Comparison of ENCODE assay signal across 20 cellular contexts in the genomic region with DNA sequence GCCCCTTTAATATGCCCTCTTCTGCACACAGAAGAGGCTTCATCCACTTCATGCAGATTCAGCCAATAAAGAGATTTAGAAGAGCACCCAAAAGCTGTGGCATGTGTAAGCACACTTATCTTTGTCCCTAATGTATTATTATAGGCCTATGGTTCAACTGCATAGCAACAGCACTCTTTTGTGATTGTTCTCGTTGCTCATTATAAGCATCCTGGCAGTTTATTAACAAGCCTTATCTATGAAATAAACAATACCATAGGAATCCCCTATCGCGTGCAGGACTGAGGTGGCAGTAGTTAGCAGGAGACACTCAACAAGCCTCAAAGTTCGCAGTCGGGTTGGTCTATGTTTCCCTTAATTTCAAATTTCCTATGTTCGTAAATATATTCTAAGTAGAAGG.
DNase-seq lines count a peak whose midpoint lies in the region; TF ChIP-seq lines count a peak whose summit lies in the region.
"Had no signal": no experiment of that assay in that cellular context is flagged by ENCODE, and none has a peak within 500 bp of the region (broad histone marks: within the 10 kb centered on the region; RNA-seq: fewer than 3 reads in every experiment).

No MANE protein-coding gene starts in this region.

- peak overlapping the region; percentile 29 for H3K27ac Mint-ChIP-seq in HFFc6
- H3K27ac Mint-ChIP-seq: activated CD4-positive, alpha-beta memory T cell treated with anti-CD3 and anti-CD28 coated beads, Interleukin-2, amount 10 ng/mL, durations not matched to agents 7 days and 5 days; stimulated activated memory B cell treated with anti-CD40 and anti-IgM and Interleukin-4, amounts not matched to agents 10 μg/mL and 1 μg/mL and 100 μg/mL, for 72 hours had no signal

- TF ChIP-seq CTCF in HFFc6 (IDR thresholded peaks at IDR 0.05) (no peak), brain microvascular endothelial cell (IDR thresholded peaks at IDR 0.05; ENCODE audit: low read depth, low read length, missing control alignments) (no peak)

- no CpG with 5 or more reads among the region's 6 CpGs for WGBS in mesendoderm (ENCODE audit: extremely low coverage, insufficient coverage, low lambda C conversion rate)

- H3K27ac ChIP-seq in mesendoderm (ENCODE audit: low read depth, low read length): no peak overlapping the region
- H3K27ac ChIP-seq in brain microvascular endothelial cell: no peak overlapping the region
- H3K27ac ChIP-seq: adrenal gland, breast epithelium, thoracic aorta had no signal

- H3K4me2 ChIP-seq in mesendoderm (ENCODE audit: low read length): no peak overlapping the region
- H3K4me2 ChIP-seq: smooth muscle cell had no signal

- H3K79me2 ChIP-seq in mesendoderm (ENCODE audit: control insufficient read depth, insufficient read depth, low read length): peaks cover 26% of the 10 kb centered on the region

- peak overlapping the region; percentile 5 for H3K18ac ChIP-seq in mesendoderm (ENCODE audit: low read length)

- H3K36me3 ChIP-seq in mesendoderm (ENCODE audit: control insufficient read depth, insufficient read depth, low read length) (no peaks in the 10 kb centered on the region), brain microvascular endothelial cell (replicated peaks) (no peaks in the 10 kb centered on the region)
- H3K36me3 ChIP-seq: adrenal gland, breast epithelium, MG63, thoracic aorta had no signal

- in situ Hi-C loops in brain microvascular endothelial cell (cut with HindIII; ENCODE audit: low pct_ligation_motif_present, low sequenced_read_pairs): no loop called here

- H2BK15ac ChIP-seq in mesendoderm (replicated peaks; ENCODE audit: low read depth): no peak overlapping the region

- H3K4me3 ChIP-seq in mesendoderm (ENCODE audit: low read length) (no peak overlapping the region), brain microvascular endothelial cell (ENCODE audit: low read depth, low read length) (no peak overlapping the region)
- H3K4me3 ChIP-seq: adrenal gland, breast epithelium, MG63, smooth muscle cell, thoracic aorta had no signal

- no peak overlapping the region for H3K4me3 Mint-ChIP-seq in HFFc6
- H3K4me3 Mint-ChIP-seq: activated CD4-positive, alpha-beta memory T cell treated with anti-CD3 and anti-CD28 coated beads, Interleukin-2, amount 10 ng/mL, durations not matched to agents 7 days and 5 days; stimulated activated memory B cell treated with anti-CD40 and anti-IgM and Interleukin-4, amounts not matched to agents 10 μg/mL and 1 μg/mL and 100 μg/mL, for 72 hours had no signal

- no peak overlapping the region for H2AK5ac ChIP-seq in mesendoderm (ENCODE audit: low read length)

- no peaks in the 10 kb centered on the region for H3K9me3 Mint-ChIP-seq in HFFc6
- H3K9me3 Mint-ChIP-seq: activated CD4-positive, alpha-beta memory T cell treated with anti-CD3 and anti-CD28 coated beads, Interleukin-2, amount 10 ng/mL, durations not matched to agents 7 days and 5 days; stimulated activated memory B cell treated with anti-CD40 and anti-IgM and Interleukin-4, amounts not matched to agents 10 μg/mL and 1 μg/mL and 100 μg/mL, for 72 hours had no signal

- no peak overlapping the region for H4K5ac ChIP-seq in mesendoderm (ENCODE audit: low read length)

- peak; percentile 42 for DNase-seq in DMS153 treated with DMSO at 0.1 percent for 48 hours (lab: John Stamatoyannopoulos, UW; ENCODE audit: unreplicated experiment)
- no peak for DNase-seq in HFFc6
- DNase-seq in NCI-H82 (lab: John Stamatoyannopoulos, UW): peak; percentile 83
- peak; percentile 46 for DNase-seq in mesendoderm
- DNase-seq in T1000 (lab: John Stamatoyannopoulos, UW): no peak
- DNase-seq in NCI-H2196 (lab: John Stamatoyannopoulos, UW; ENCODE audit: unreplicated experiment): no peak
- DNase-seq in brain microvascular endothelial cell: no peak
- DNase-seq: activated CD4-positive, alpha-beta memory T cell treated with anti-CD3 and anti-CD28 coated beads, Interleukin-2, amount 10 ng/mL, durations not matched to agents 7 days and 5 days; activated naive CD4-positive, alpha-beta T cell; activated T-cell treated with anti-CD3 and anti-CD28 coated beads for 4 hours; adrenal gland; cortex of kidney; H7; MG63; NCI-H1436 treated with DMSO at 0.1 percent for 48 hours; NCI-H446 had no signal

- H3K4me1 Mint-ChIP-seq in HFFc6 (ENCODE audit: low read depth): peaks cover 75% of the 10 kb centered on the region
- H3K4me1 Mint-ChIP-seq: activated CD4-positive, alpha-beta memory T cell treated with anti-CD3 and anti-CD28 coated beads, Interleukin-2, amount 10 ng/mL, durations not matched to agents 7 days and 5 days; stimulated activated memory B cell treated with anti-CD40 and anti-IgM and Interleukin-4, amounts not matched to agents 10 μg/mL and 1 μg/mL and 100 μg/mL, for 72 hours had no signal

- no peak overlapping the region for H4K8ac ChIP-seq in mesendoderm (ENCODE audit: low read depth, low read length)

- H3K23ac ChIP-seq in mesendoderm (ENCODE audit: low read length): no peak overlapping the region

- peaks cover 6% of the 10 kb centered on the region for H3K79me1 ChIP-seq in mesendoderm (ENCODE audit: low read length)

- H3K4ac ChIP-seq in mesendoderm (ENCODE audit: low read depth, low read length): no peak overlapping the region

- H2BK5ac ChIP-seq in mesendoderm (ENCODE audit: low read length): no peak overlapping the region

- no peak overlapping the region for H3K9ac ChIP-seq in mesendoderm (ENCODE audit: low read length)

- H2BK120ac ChIP-seq in mesendoderm (ENCODE audit: low read depth, low read length): no peak overlapping the region

- peaks cover 4% of the 10 kb centered on the region for H3K4me1 ChIP-seq in mesendoderm (ENCODE audit: control insufficient read depth, low read depth, low read length)
- H3K4me1 ChIP-seq: breast epithelium had no signal

- no peaks in the 10 kb centered on the region; the same call in none of the 2 replicates for H3K36me3 Mint-ChIP-seq in HFFc6 (ENCODE audit: low read depth)
- H3K36me3 Mint-ChIP-seq: stimulated activated memory B cell treated with anti-CD40 and anti-IgM and Interleukin-4, amounts not matched to agents 10 μg/mL and 1 μg/mL and 100 μg/mL, for 72 hours had no signal

- H3K27me3 ChIP-seq in mesendoderm (ENCODE audit: insufficient read depth, low read length, poor library complexity) (no peaks in the 10 kb centered on the region), brain microvascular endothelial cell (replicated peaks) (no peaks in the 10 kb centered on the region)
- H3K27me3 ChIP-seq: adrenal gland, breast epithelium, MG63 had no signal

- H3K56ac ChIP-seq in mesendoderm (ENCODE audit: low read length): no peak overlapping the region

- no peaks in the 10 kb centered on the region; the same call in 1 of the 2 replicates for H3K27me3 Mint-ChIP-seq in HFFc6 (ENCODE audit: insufficient read depth)
- H3K27me3 Mint-ChIP-seq: stimulated activated memory B cell treated with anti-CD40 and anti-IgM and Interleukin-4, amounts not matched to agents 10 μg/mL and 1 μg/mL and 100 μg/mL, for 72 hours had no signal

Comparison
In these comparisons a context has a peak if more than half of its experiments do, and no peak if none do; other contexts are left out.
1. DNase-seq: peak in DMS153 treated with DMSO at 0.1 percent for 48 hours (single experiment), NCI-H82 (single experiment) and mesendoderm (single experiment); none in HFFc6 (single experiment), T1000 (single experiment), NCI-H2196 (single experiment) and brain microvascular endothelial cell (single experiment).